Comparison of ENCODE assay signal across 1 cellular context in genomic region chr13:79482271-79482970, GRCh38.
TF ChIP-seq lines count a peak whose summit lies in the region.

No MANE protein-coding gene starts in this region.

TF ChIP-seq in GM12878, 131 proteins besides CTCF, POLR2A, EP300 and RAD21 (continued from another document):
- TF ChIP-seq, protein P1, sequence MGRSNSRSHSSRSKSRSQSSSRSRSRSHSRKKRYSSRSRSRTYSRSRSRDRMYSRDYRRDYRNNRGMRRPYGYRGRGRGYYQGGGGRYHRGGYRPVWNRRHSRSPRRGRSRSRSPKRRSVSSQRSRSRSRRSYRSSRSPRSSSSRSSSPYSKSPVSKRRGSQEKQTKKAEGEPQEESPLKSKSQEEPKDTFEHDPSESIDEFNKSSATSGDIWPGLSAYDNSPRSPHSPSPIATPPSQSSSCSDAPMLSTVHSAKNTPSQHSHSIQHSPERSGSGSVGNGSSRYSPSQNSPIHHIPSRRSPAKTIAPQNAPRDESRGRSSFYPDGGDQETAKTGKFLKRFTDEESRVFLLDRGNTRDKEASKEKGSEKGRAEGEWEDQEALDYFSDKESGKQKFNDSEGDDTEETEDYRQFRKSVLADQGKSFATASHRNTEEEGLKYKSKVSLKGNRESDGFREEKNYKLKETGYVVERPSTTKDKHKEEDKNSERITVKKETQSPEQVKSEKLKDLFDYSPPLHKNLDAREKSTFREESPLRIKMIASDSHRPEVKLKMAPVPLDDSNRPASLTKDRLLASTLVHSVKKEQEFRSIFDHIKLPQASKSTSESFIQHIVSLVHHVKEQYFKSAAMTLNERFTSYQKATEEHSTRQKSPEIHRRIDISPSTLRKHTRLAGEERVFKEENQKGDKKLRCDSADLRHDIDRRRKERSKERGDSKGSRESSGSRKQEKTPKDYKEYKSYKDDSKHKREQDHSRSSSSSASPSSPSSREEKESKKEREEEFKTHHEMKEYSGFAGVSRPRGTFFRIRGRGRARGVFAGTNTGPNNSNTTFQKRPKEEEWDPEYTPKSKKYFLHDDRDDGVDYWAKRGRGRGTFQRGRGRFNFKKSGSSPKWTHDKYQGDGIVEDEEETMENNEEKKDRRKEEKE (IDR thresholded peaks at IDR 0.05) = no peak
- TF ChIP-seq TCF12 (IDR thresholded peaks at IDR 0.05; ENCODE audit: low read depth, low read length) (no peak), ZNF24 (IDR thresholded peaks at IDR 0.05) (no peak), CBX3 (IDR thresholded peaks at IDR 0.05; ENCODE audit: borderline replicate concordance, low read depth) (no peak), ZNF217 (IDR thresholded peaks at IDR 0.05) (no peak), HCFC1 (IDR thresholded peaks at IDR 0.05; ENCODE audit: low read length) (no peak)
